28 cellular contexts compared by ENCODE assay signal in genomic region chr2:182887753-182888415, GRCh38. TPM values are rescaled to one million over a fixed set of nuclear protein-coding genes. Genes with fewer than 3 reads are reported as not detected.
"Had no signal": no experiment of that assay in that cellular context is flagged by ENCODE, and none has a peak within 500 bp of the region (broad histone marks: within the 10 kb centered on the region; RNA-seq: fewer than 3 reads in every experiment).

No MANE protein-coding gene starts in this region.

- DNase-seq: activated B cell treated with CpG ODN at 0.5 μM for 24 hours; activated CD4-positive, alpha-beta T cell treated with anti-CD3 and anti-CD28 coated beads for 36 hours; activated CD4-positive, alpha-beta T cell treated with anti-CD3 and anti-CD28 coated beads, Interleukin-2, amount 50 U/mL, for 4 hours; activated CD8-positive, alpha-beta memory T cell treated with anti-CD3 and anti-CD28 coated beads, Interleukin-2, amount 50 U/mL, for 48 hours; activated effector memory CD4-positive, alpha-beta T cell treated with Interleukin-2 at 50 U/mL for 16 hours; activated naive CD4-positive, alpha-beta T cell treated with anti-CD3 and anti-CD28 coated beads for 36 hours; activated naive CD8-positive, alpha-beta T cell treated with anti-CD3 and anti-CD28 coated beads, Interleukin-2, amount 10 ng/mL, durations not matched to agents 7 days and 5 days; activated T-cell treated with anti-CD3 and anti-CD28 coated beads, Interleukin-2, amount 50 U/mL, for 48 hours; amniotic stem cell; esophagus squamous epithelium; gastrocnemius medialis; hippocampal formation; kidney glomerular epithelial cell; left lung; naive B cell; nucleus accumbens; right lobe of liver; stimulated activated CD4-positive, alpha-beta T cell treated with anti-CD3 and anti-CD28 coated beads, Interleukin-1b, Interleukin-23, amount 100 ng/mL, for 48 hours; stomach; transverse colon had no signal

- H3K9ac ChIP-seq: parathyroid adenoma had no signal

- H3K4me1 ChIP-seq: breast epithelium, esophagus squamous epithelium, left lung, parathyroid adenoma had no signal

- FAIRE-seq: urothelium cell line had no signal

- H3K79me2 ChIP-seq: parathyroid adenoma had no signal

- H3K36me3 ChIP-seq: breast epithelium, esophagus squamous epithelium, gastrocnemius medialis, left lung, right lobe of liver, stomach, transverse colon had no signal

- H3K9me3 ChIP-seq: breast epithelium, esophagus squamous epithelium, gastrocnemius medialis, left lung, right lobe of liver, stomach, transverse colon had no signal

- ATAC-seq: activated CD4-positive, alpha-beta T cell treated with anti-CD3 and anti-CD28 coated beads for 36 hours; gastrocnemius medialis; left lung; right lobe of liver; stimulated activated effector memory CD8-positive, alpha-beta T cell treated with anti-CD3 and anti-CD28 coated beads, Interleukin-12 subunit alpha, Interleukin-12 subunit beta, amount 100 ng/mL, for 72 hours had no signal

- H3K27ac ChIP-seq: breast epithelium, coronary artery, esophagus squamous epithelium, gastrocnemius medialis, left lung, parathyroid adenoma, right lobe of liver, skin epidermis, stomach, transverse colon had no signal

- H3K4me3 ChIP-seq: breast epithelium, coronary artery, esophagus squamous epithelium, gastrocnemius medialis, left lung, lung, right lobe of liver, skin epidermis, stomach, transverse colon had no signal

- H3K27me3 ChIP-seq: breast epithelium, esophagus squamous epithelium, gastrocnemius medialis, left lung, right lobe of liver, stomach, transverse colon had no signal

- H2AFZ ChIP-seq: parathyroid adenoma had no signal

RNA-seq across cellular contexts. Expression of gene FRZB, which starts 21.4 kb away (rescaled TPM):
- total RNA-seq: activated B cell treated with CpG ODN at 0.5 μM for 24 hours; activated CD4-positive, alpha-beta T cell treated with anti-CD3 and anti-CD28 coated beads for 36 hours; activated CD8-positive, alpha-beta memory T cell treated with anti-CD3 and anti-CD28 coated beads for 36 hours; activated naive CD4-positive, alpha-beta T cell treated with anti-CD3 and anti-CD28 coated beads for 36 hours; activated naive CD8-positive, alpha-beta T cell treated with anti-CD3 and anti-CD28 coated beads, Interleukin-2, amount 10 ng/mL, durations not matched to agents 7 days and 5 days had no signal
